Comparison of ENCODE assay signal across 8 cellular contexts in the genomic region with DNA sequence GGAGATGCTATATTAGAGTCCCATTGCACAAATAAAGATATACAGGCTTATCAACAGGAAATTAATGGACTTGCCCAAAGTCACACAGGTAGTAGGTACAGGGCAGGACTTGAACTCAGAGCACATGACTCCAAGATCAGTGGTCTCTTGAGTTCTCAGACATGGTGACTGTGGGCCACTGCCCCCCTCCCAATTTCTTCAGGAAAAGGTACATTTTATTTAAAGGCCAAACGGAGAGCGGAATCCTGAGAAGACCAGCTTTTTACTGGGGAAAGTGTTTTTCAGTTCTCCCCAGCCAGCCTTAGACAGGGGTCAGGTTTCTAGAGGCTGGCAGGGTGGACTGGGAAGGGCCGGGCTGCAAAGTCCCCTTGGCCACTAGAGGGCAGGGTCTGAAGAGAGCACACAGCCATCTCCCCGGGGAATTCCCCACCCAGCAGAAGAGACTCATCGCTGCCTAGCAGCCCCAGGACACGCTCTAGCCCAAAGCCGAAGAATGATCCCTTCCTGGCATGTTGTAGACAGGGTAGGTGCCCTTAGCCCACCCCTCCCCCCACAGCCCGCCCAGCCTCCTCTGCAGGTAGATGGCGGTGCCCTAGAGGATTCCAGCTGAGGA. TPM values are rescaled to one million over a fixed set of nuclear protein-coding genes. Genes with fewer than 3 reads are reported as not detected.
DNase-seq lines count a peak whose midpoint lies in the region; ATAC-seq and TF ChIP-seq lines count a peak whose summit lies in the region.

No MANE protein-coding gene starts in this region.

- no peaks in the 10 kb centered on the region for H3K9me3 Mint-ChIP-seq in GM23338
- H3K9me3 Mint-ChIP-seq in activated naive CD4-positive, alpha-beta T cell treated with anti-CD3 and anti-CD28 coated beads, Interleukin-2, amount 10 ng/mL, durations not matched to agents 7 days and 5 days, result no peaks in the 10 kb centered on the region

- peak; percentile 96 for DNase-seq in ELF-1 (ENCODE audit: low read depth, low spot score)
- peak; percentile 97 for DNase-seq in GM23338 (ENCODE audit: low spot score)
- DNase-seq in M059J (ENCODE audit: low read depth), result peak; percentile 78
- peak; percentile 85 for DNase-seq in activated naive CD4-positive, alpha-beta T cell treated with anti-CD3 and anti-CD28 coated beads, Interleukin-2, amount 10 ng/mL, durations not matched to agents 7 days and 5 days
- DNase-seq in Right ventricle myocardium inferior (ENCODE audit: missing footprints), result peak; percentile 77
- DNase-seq in pulmonary artery endothelial cell (ENCODE audit: low read depth, low spot score), result peak; percentile 27
- DNase-seq in aorta, result peak; percentile 79 to 82

- H3K36me3 ChIP-seq in GM23338 (ENCODE audit: insufficient read depth), result peaks cover 3% of the 10 kb centered on the region; the same call in 1 of the 2 replicates
- peaks cover 0 to 1% of the 10 kb centered on the region in 2 donors for H3K36me3 ChIP-seq in aorta (ENCODE audit: control insufficient read depth in 1 of 2, insufficient read depth in 2 of 2, low read length in 1 of 2)

- no peak overlapping the region for H3K4me3 Mint-ChIP-seq in GM23338
- no peak overlapping the region for H3K4me3 Mint-ChIP-seq in activated naive CD4-positive, alpha-beta T cell treated with anti-CD3 and anti-CD28 coated beads, Interleukin-2, amount 10 ng/mL, durations not matched to agents 7 days and 5 days

- H3K36me3 Mint-ChIP-seq in GM23338 (ENCODE audit: low read depth), result peaks cover 6% of the 10 kb centered on the region
- H3K36me3 Mint-ChIP-seq in activated naive CD4-positive, alpha-beta T cell treated with anti-CD3 and anti-CD28 coated beads, Interleukin-2, amount 10 ng/mL, durations not matched to agents 7 days and 5 days, result peaks cover 21% of the 10 kb centered on the region

- no peak overlapping the region for H3K27ac ChIP-seq in GM23338 (ENCODE audit: low read depth)
- H3K27ac ChIP-seq in aorta (ENCODE audit: low read depth in 1 of 2, low read length in 2 of 2), result no peak overlapping the region

- H3K27ac Mint-ChIP-seq in GM23338, result no peak overlapping the region
- no peak overlapping the region for H3K27ac Mint-ChIP-seq in activated naive CD4-positive, alpha-beta T cell treated with anti-CD3 and anti-CD28 coated beads, Interleukin-2, amount 10 ng/mL, durations not matched to agents 7 days and 5 days

- 0 out of 2 replicates have a peak overlapping the region, but pooled peaks have one; percentile 48 for H3K4me2 ChIP-seq in GM23338

- H3K4me1 ChIP-seq in GM23338 (ENCODE audit: insufficient read depth) (0 out of 2 replicates have a peak, but pooled peaks cover 4% of the 10 kb centered on the region), aorta (ENCODE audit: control insufficient read depth in 1 of 2, insufficient read depth in 2 of 2, low read length in 2 of 2) (no peaks in the 10 kb centered on the region)

- H3K27me3 Mint-ChIP-seq in GM23338 (ENCODE audit: insufficient read depth, low read depth, poor library complexity), result peaks cover 4% of the 10 kb centered on the region
- no peaks in the 10 kb centered on the region for H3K27me3 Mint-ChIP-seq in activated naive CD4-positive, alpha-beta T cell treated with anti-CD3 and anti-CD28 coated beads, Interleukin-2, amount 10 ng/mL, durations not matched to agents 7 days and 5 days

- no peak overlapping the region for H2AFZ ChIP-seq in GM23338

- CTCF ChIA-PET in activated naive CD4-positive, alpha-beta T cell treated with anti-CD3 and anti-CD28 coated beads, Interleukin-2, amount 10 ng/mL, durations not matched to agents 7 days and 5 days (lab: Charles Lee), result interaction anchor here (0.8 to 3.2 kb wide), 13 partner anchors 9 to 252 kb away, joined by 3 to 27 read pairs (median 4); no protein-coding TSS in a partner anchor

- no peaks in the 10 kb centered on the region for H3K9me3 ChIP-seq in aorta (ENCODE audit: control insufficient read depth, low read length)

- WGBS in aorta, 2 donors, result 58 to 64% methylated on average over 9 of the region's 9 CpGs

- intact Hi-C loops in Right ventricle myocardium inferior (cut with DNase I) (loop anchor here (1.0 to 5.0 kb wide), 4 partner anchors 62 to 368 kb away; no protein-coding TSS in a partner anchor), aorta (cut with DNase I) (no loop called here)

- no peak overlapping the region for H3K4me3 ChIP-seq in GM23338
- H3K4me3 ChIP-seq in aorta (ENCODE audit: low read length in 2 of 2), result no peak overlapping the region

- ATAC-seq in GM23338 (peak; percentile 99), SK-N-SH treated with all-trans-retinoic acid at 6 μM for 48 hours (peak; percentile 99), Right ventricle myocardium inferior (peak; percentile 91), aorta (ENCODE audit: low FRiP score) (peak; percentile 67)

- H4K20me1 ChIP-seq in GM23338 (replicated peaks; ENCODE audit: insufficient read depth), result no peaks in the 10 kb centered on the region

- H3K27me3 ChIP-seq in GM23338 (ENCODE audit: insufficient read depth), result no peaks in the 10 kb centered on the region
- no peaks in the 10 kb centered on the region for H3K27me3 ChIP-seq in aorta (ENCODE audit: control insufficient read depth in 1 of 2, insufficient read depth in 2 of 2, low read length in 1 of 2)

- H3F3A ChIP-seq in GM23338 (replicated peaks; ENCODE audit: low read depth), result no peaks in the 10 kb centered on the region

- no peaks in the 10 kb centered on the region for H3K9me2 ChIP-seq in GM23338 (ENCODE audit: insufficient read depth)

- peak; percentile 76 to 85 for TF ChIP-seq CTCF in GM23338 (conservative IDR thresholded peaks at IDR 0.05; ENCODE audit: low read depth in 2 of 2)

- H3K79me2 ChIP-seq in GM23338 (replicated peaks; ENCODE audit: insufficient read depth), result no peaks in the 10 kb centered on the region

- peaks cover 5% of the 10 kb centered on the region; the same call in 2 of the 3 replicates for H3K4me1 Mint-ChIP-seq in GM23338
- peaks cover 28% of the 10 kb centered on the region for H3K4me1 Mint-ChIP-seq in activated naive CD4-positive, alpha-beta T cell treated with anti-CD3 and anti-CD28 coated beads, Interleukin-2, amount 10 ng/mL, durations not matched to agents 7 days and 5 days

TF ChIP-seq in SK-N-SH treated with all-trans-retinoic acid at 6 μM for 48 hours, 23 proteins besides CTCF, POLR2A, EP300 and RAD21:
- TF ChIP-seq TCF4 (CRISPR knock-in tag; IDR thresholded peaks at IDR 0.05; ENCODE audit: borderline replicate concordance) (no peak), CSDC2 (CRISPR knock-in tag; IDR thresholded peaks at IDR 0.05) (no peak), ZNF565 (CRISPR knock-in tag; conservative IDR thresholded peaks at IDR 0.05; ENCODE audit: low read depth) (no peak), ZC3H10 (CRISPR knock-in tag; IDR thresholded peaks at IDR 0.05) (no peak), SNAI2 (CRISPR knock-in tag; IDR thresholded peaks at IDR 0.05) (no peak), PPARA (CRISPR knock-in tag; IDR thresholded peaks at IDR 0.05; ENCODE audit: borderline replicate concordance) (no peak), OSR1 (CRISPR knock-in tag; IDR thresholded peaks at IDR 0.05) (no peak), ARNTL (CRISPR knock-in tag; IDR thresholded peaks at IDR 0.05; ENCODE audit: borderline replicate concordance, low read depth) (no peak), ZFP3 (CRISPR knock-in tag; IDR thresholded peaks at IDR 0.05) (no peak), ZFP30 (CRISPR knock-in tag; IDR thresholded peaks at IDR 0.05) (no peak), BACH2 (CRISPR knock-in tag; IDR thresholded peaks at IDR 0.05; ENCODE audit: borderline replicate concordance) (no peak), ISL1 (CRISPR knock-in tag; IDR thresholded peaks at IDR 0.05) (no peak), ZNF70 (CRISPR knock-in tag; IDR thresholded peaks at IDR 0.05) (no peak), RARB (CRISPR knock-in tag; IDR thresholded peaks at IDR 0.05) (no peak)

RNA-seq across cellular contexts. Expression of a gene that starts 29.7 kb away (rescaled TPM):
- total RNA-seq in GM23338 (2014; rRNA removed; shearing (Covaris generic)), result 16.2 and 20.6 TPM in 2 replicates
- polyA plus RNA-seq in GM23338 (2016; fragmentation: Nextera tagmentation; extraction: Ambion mirVana) (22.8 and 26.5 TPM in 2 replicates), aorta (10 to 100 TPM in 1 of 2 donors, 1 to 10 TPM in 1; 5.9 to 24.0 TPM)
- total RNA-seq in M059J (2014; rRNA removed; shearing (Covaris generic)), result 5.0 and 10.0 TPM in 2 replicates
- total RNA-seq in Right ventricle myocardium inferior (8.9 TPM), pulmonary artery endothelial cell (2.6 and 5.9 TPM in 2 replicates), aorta (10 to 100 TPM; 13.4 to 15.6 TPM)

Comparison
In these comparisons a context has a peak if more than half of its experiments do, and no peak if none do; other contexts are left out.
1. DNase-seq: peak in every context shown above with its lines; median percentile 97 in GM23338; 96 in ELF-1; 85 in activated naive CD4-positive, alpha-beta T cell treated with anti-CD3 and anti-CD28 coated beads, Interleukin-2, amount 10 ng/mL, durations not matched to agents 7 days and 5 days; 80 in aorta; 78 in M059J; 77 in Right ventricle myocardium inferior; 27 in pulmonary artery endothelial cell.